In the genomic region with DNA sequence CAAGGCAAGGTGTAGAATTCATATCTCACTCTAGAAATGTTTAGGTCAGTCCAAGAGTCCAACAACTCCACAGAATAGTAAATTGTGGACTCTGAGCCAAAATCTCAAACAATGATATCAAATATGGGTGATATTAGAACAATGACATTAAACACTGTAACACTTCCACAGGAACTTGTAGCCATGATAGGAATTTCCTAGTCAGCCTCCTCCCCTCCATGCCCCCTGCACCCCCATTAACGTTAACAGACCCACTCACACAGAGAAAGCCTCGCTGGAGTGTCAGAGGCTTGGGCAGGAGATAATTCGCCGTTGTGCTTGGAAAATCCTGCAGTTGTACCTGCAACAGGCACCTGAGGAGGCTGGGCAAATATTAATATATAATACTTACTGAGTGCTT, we compare ENCODE assay signal across 22 cellular contexts.
"Had no signal": no experiment of that assay in that cellular context is flagged by ENCODE, and none has a peak within 500 bp of the region (broad histone marks: within the 10 kb centered on the region; RNA-seq: fewer than 3 reads in every experiment).

No MANE protein-coding gene starts in this region.

- H3K9me3 Mint-ChIP-seq: activated CD8-positive, alpha-beta T cell treated with anti-CD3 and anti-CD28 coated beads for 36 hours; activated naive CD8-positive, alpha-beta T cell treated with anti-CD3 and anti-CD28 coated beads, Interleukin-2, amount 10 ng/mL, durations not matched to agents 7 days and 5 days; activated T-cell treated with anti-CD3 and anti-CD28 coated beads, Interleukin-2, amount 50 U/mL, for 72 hours; T-helper 1 cell treated with Interleukin-12 subunit alpha and Interleukin-12 subunit beta and Interleukin-4 antibody, amounts not matched to agents 30 μg/mL and 1 μg/mL, for 36 hours had no signal

- H3K27me3 ChIP-seq: adrenal gland, SJCRH30 had no signal

- H3K4me3 ChIP-seq: adrenal gland, SJCRH30 had no signal

- H3K36me3 ChIP-seq: adrenal gland, SJCRH30 had no signal

- H3K4me3 Mint-ChIP-seq: activated CD8-positive, alpha-beta T cell treated with anti-CD3 and anti-CD28 coated beads for 36 hours; activated naive CD8-positive, alpha-beta T cell treated with anti-CD3 and anti-CD28 coated beads, Interleukin-2, amount 10 ng/mL, durations not matched to agents 7 days and 5 days; activated T-cell treated with anti-CD3 and anti-CD28 coated beads, Interleukin-2, amount 50 U/mL, for 72 hours; T-helper 1 cell treated with Interleukin-12 subunit alpha and Interleukin-12 subunit beta and Interleukin-4 antibody, amounts not matched to agents 30 μg/mL and 1 μg/mL, for 36 hours had no signal

- H3K27me3 Mint-ChIP-seq: activated naive CD8-positive, alpha-beta T cell treated with anti-CD3 and anti-CD28 coated beads, Interleukin-2, amount 10 ng/mL, durations not matched to agents 7 days and 5 days had no signal

- DNase-seq: activated CD4-positive, alpha-beta T cell treated with anti-CD3 and anti-CD28 coated beads for 4 hours; activated CD8-positive, alpha-beta memory T cell treated with anti-CD3 and anti-CD28 coated beads, Interleukin-2, amount 50 U/mL, for 4 hours; activated CD8-positive, alpha-beta T cell treated with anti-CD3 and anti-CD28 coated beads for 36 hours; activated naive CD4-positive, alpha-beta T cell treated with anti-CD3 and anti-CD28 coated beads, Interleukin-2, amount 50 U/mL, for 16 hours; activated naive CD8-positive, alpha-beta T cell treated with anti-CD3 and anti-CD28 coated beads, Interleukin-2, amount 10 ng/mL, durations not matched to agents 7 days and 5 days; activated T-cell treated with anti-CD3 and anti-CD28 coated beads, Interleukin-2, amount 50 U/mL, for 72 hours; adrenal gland; anterior cingulate cortex; MV-4-11; NCI-H1092 treated with DMSO at 0.1 percent for 48 hours; NCI-H1417 treated with DMSO at 0.1 percent for 48 hours; NCI-H2029; NCI-H2107; NCI-H226; NCI-H526; NCI-H774; SJCRH30; SW 1271 had no signal

- H3K36me3 Mint-ChIP-seq: activated naive CD8-positive, alpha-beta T cell treated with anti-CD3 and anti-CD28 coated beads, Interleukin-2, amount 10 ng/mL, durations not matched to agents 7 days and 5 days had no signal

- H3K27ac ChIP-seq: adrenal gland, KMS-11, SJCRH30 had no signal

- ATAC-seq: activated CD4-positive, CD25-positive, alpha-beta regulatory T cell treated with anti-CD3 and anti-CD28 coated beads, Interleukin-2, amount 50 U/mL, for 24 hours; activated CD8-positive, alpha-beta T cell treated with anti-CD3 and anti-CD28 coated beads for 36 hours; activated T-cell treated with anti-CD3 and anti-CD28 coated beads, Interleukin-2, amount 50 U/mL, for 72 hours; SK-N-SH treated with all-trans-retinoic acid at 6 μM for 48 hours had no signal

- H3K27ac Mint-ChIP-seq: activated CD8-positive, alpha-beta T cell treated with anti-CD3 and anti-CD28 coated beads for 36 hours; activated naive CD8-positive, alpha-beta T cell treated with anti-CD3 and anti-CD28 coated beads, Interleukin-2, amount 10 ng/mL, durations not matched to agents 7 days and 5 days; activated T-cell treated with anti-CD3 and anti-CD28 coated beads, Interleukin-2, amount 50 U/mL, for 72 hours; T-helper 1 cell treated with Interleukin-12 subunit alpha and Interleukin-12 subunit beta and Interleukin-4 antibody, amounts not matched to agents 30 μg/mL and 1 μg/mL, for 36 hours had no signal

- H3K9me3 ChIP-seq: adrenal gland, SJCRH30 had no signal

- H3K4me1 Mint-ChIP-seq: activated naive CD8-positive, alpha-beta T cell treated with anti-CD3 and anti-CD28 coated beads, Interleukin-2, amount 10 ng/mL, durations not matched to agents 7 days and 5 days had no signal

- H3K4me1 ChIP-seq: adrenal gland, SJCRH30 had no signal

- H3K4me2 ChIP-seq: KMS-11 had no signal
